23 cellular contexts compared by ENCODE assay signal in the genomic region with DNA sequence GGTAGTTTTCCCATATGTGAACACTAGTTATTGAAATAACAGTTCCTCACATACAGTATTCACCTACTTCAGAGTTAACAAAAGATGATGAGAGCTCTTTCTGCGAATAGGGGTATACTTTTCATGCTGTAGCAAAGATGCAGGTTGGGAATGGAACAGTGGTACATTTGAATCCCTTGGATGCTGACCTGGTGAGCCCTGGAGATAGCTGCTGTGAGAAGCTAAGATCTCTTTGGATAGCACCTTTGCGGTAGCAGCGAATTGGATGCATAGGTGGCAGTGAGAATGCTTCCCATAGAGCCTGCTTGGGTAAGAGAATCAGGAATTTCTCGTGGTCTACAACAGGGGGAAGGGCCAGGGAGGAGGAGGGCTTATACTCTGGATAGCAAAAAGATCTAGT.
DNase-seq lines count a peak whose midpoint lies in the region; ATAC-seq and TF ChIP-seq lines count a peak whose summit lies in the region.
"Had no signal": no experiment of that assay in that cellular context is flagged by ENCODE, and none has a peak within 500 bp of the region (broad histone marks: within the 10 kb centered on the region; RNA-seq: fewer than 3 reads in every experiment).

No MANE protein-coding gene starts in this region.

- no peak for DNase-seq in left ventricle myocardium inferior
- DNase-seq in Right ventricle myocardium superior: no peak
- no peak for DNase-seq in central memory CD8-positive, alpha-beta T cell (ENCODE audit: low spot score in 2 of 2)
- DNase-seq in nephron progenitor cell: no peak
- DNase-seq in 8988T: no peak
- DNase-seq in NCI-H2029 treated with DMSO at 0.1 percent for 48 hours (lab: John Stamatoyannopoulos, UW): no peak
- DNase-seq: ACHN; BE2C; C1 segment of cervical spinal cord; CD4-positive, CD25-positive, alpha-beta regulatory T cell; CD8-positive, alpha-beta memory T cell; COR-L47; DMS 273 treated with DMSO at 0.1 percent for 48 hours; DMS53; DND-41; EL; GOT3; H7; HFFc6 had no signal

- no peak overlapping the region for H3K4me3 ChIP-seq in left ventricle myocardium inferior
- H3K4me3 ChIP-seq: GM12878 had no signal

- ATAC-seq in Right ventricle myocardium superior (ENCODE audit: poor library complexity) (no peak), GM21423 (IDR thresholded peaks at IDR 0.05; ENCODE audit: unreplicated experiment) (no peak)
- ATAC-seq in central memory CD8-positive, alpha-beta T cell (replicated peaks; ENCODE audit: extremely low read depth, poor library complexity, severe bottlenecking): no peak
- ATAC-seq: GM12878, HCT116 had no signal

- H3K9me3 ChIP-seq in left ventricle myocardium inferior (replicated peaks): no peaks in the 10 kb centered on the region
- H3K9me3 ChIP-seq: BE2C had no signal

- H3K4me1 Mint-ChIP-seq in central memory CD8-positive, alpha-beta T cell: peaks cover 3% of the 10 kb centered on the region
- peaks cover 6% of the 10 kb centered on the region for H3K4me1 Mint-ChIP-seq in nephron progenitor cell

- H3K27me3 Mint-ChIP-seq in central memory CD8-positive, alpha-beta T cell: no peaks in the 10 kb centered on the region
- no peaks in the 10 kb centered on the region for H3K27me3 Mint-ChIP-seq in nephron progenitor cell (ENCODE audit: low read depth, poor library complexity)
- H3K27me3 Mint-ChIP-seq: CD4-positive, CD25-positive, alpha-beta regulatory T cell; CD8-positive, alpha-beta memory T cell had no signal

- H3K36me3 ChIP-seq in left ventricle myocardium inferior: peaks cover 69% of the 10 kb centered on the region

- peak overlapping the region; percentile 37 for H3K27ac ChIP-seq in left ventricle myocardium inferior (replicated peaks)
- H3K27ac ChIP-seq: HL-60 had no signal

- peak overlapping the region; percentile 7 for H3K27ac Mint-ChIP-seq in central memory CD8-positive, alpha-beta T cell (ENCODE audit: low read depth)
- H3K27ac Mint-ChIP-seq in nephron progenitor cell: peak overlapping the region; percentile 25
- H3K27ac Mint-ChIP-seq: CD4-positive, CD25-positive, alpha-beta regulatory T cell; HFFc6 had no signal

- no peaks in the 10 kb centered on the region for H3K27me3 ChIP-seq in left ventricle myocardium inferior (ENCODE audit: low read depth)
- H3K27me3 ChIP-seq: BE2C had no signal

- H3K4me3 Mint-ChIP-seq in central memory CD8-positive, alpha-beta T cell: no peak overlapping the region
- no peak overlapping the region for H3K4me3 Mint-ChIP-seq in nephron progenitor cell
- H3K4me3 Mint-ChIP-seq: CD4-positive, CD25-positive, alpha-beta regulatory T cell; CD8-positive, alpha-beta memory T cell; HFFc6 had no signal

- TF ChIP-seq CTCF in left ventricle myocardium inferior (IDR thresholded peaks at IDR 0.05; ENCODE audit: borderline replicate concordance) (no peak), nephron progenitor cell (IDR thresholded peaks at IDR 0.05) (no peak)

- H3K9me3 Mint-ChIP-seq in central memory CD8-positive, alpha-beta T cell: no peaks in the 10 kb centered on the region
- no peaks in the 10 kb centered on the region for H3K9me3 Mint-ChIP-seq in nephron progenitor cell
- H3K9me3 Mint-ChIP-seq: CD4-positive, CD25-positive, alpha-beta regulatory T cell; CD8-positive, alpha-beta memory T cell; HFFc6 had no signal

- H3K36me3 Mint-ChIP-seq in central memory CD8-positive, alpha-beta T cell (ENCODE audit: insufficient read depth): peaks cover 43% of the 10 kb centered on the region
- H3K36me3 Mint-ChIP-seq in nephron progenitor cell (ENCODE audit: low read depth): peaks cover 46% of the 10 kb centered on the region

- intact Hi-C loops in left ventricle myocardium inferior (cut with micrococcal nuclease): no loop called here
- intact Hi-C loops in Right ventricle myocardium superior (cut with DNase I): no loop called here

- H3K4me1 ChIP-seq in left ventricle myocardium inferior: peaks cover 8% of the 10 kb centered on the region
- H3K4me1 ChIP-seq: BE2C had no signal
